13 cellular contexts compared by ENCODE assay signal in genomic region chr1:156667610-156667967, GRCh38. TPM values are rescaled to one million over a fixed set of nuclear protein-coding genes. Genes with fewer than 3 reads are reported as not detected.
A peak's percentile ranks its signal among the peaks of the same experiment; 100 is the strongest.
DNase-seq lines count a peak whose midpoint lies in the region; ATAC-seq and TF ChIP-seq lines count a peak whose summit lies in the region.
"Had no signal": no experiment of that assay in that cellular context is flagged by ENCODE, and none has a peak within 500 bp of the region (broad histone marks: within the 10 kb centered on the region; RNA-seq: fewer than 3 reads in every experiment).

No MANE protein-coding gene starts in this region.

- peaks cover 67% of the 10 kb centered on the region for H3K4me1 Mint-ChIP-seq in HFFc6 (ENCODE audit: low read depth)

- H3K27ac ChIP-seq in dorsolateral prefrontal cortex (peak overlapping the region in 58 of 59 donors; percentile 33 to 93 (median 85)), liver (ENCODE audit: low read depth in 1 of 2, low read length in 2 of 2) (peak overlapping the region; percentile 37 to 56), spleen (peak overlapping the region; percentile 74 to 87 (median 79))

- TF ChIP-seq CTCF in HFFc6 (IDR thresholded peaks at IDR 0.05) = no peak
- no peak for TF ChIP-seq CTCF in dorsolateral prefrontal cortex (IDR thresholded peaks at IDR 0.05 in 54 of 56, conservative IDR thresholded peaks at IDR 0.05 in 2 of 56; ENCODE audit: low read depth in 1 of 56, partially characterized antibody in 56 of 56)
- no peak for TF ChIP-seq CTCF in liver (IDR thresholded peaks at IDR 0.05; ENCODE audit: low read depth, low read length, missing input control)
- TF ChIP-seq CTCF in spleen (IDR thresholded peaks at IDR 0.05 in 8 of 11, conservative IDR thresholded peaks at IDR 0.05 in 3 of 11) = no peak
- TF ChIP-seq CTCF in GM10266 (IDR thresholded peaks at IDR 0.05; ENCODE audit: control insufficient read depth, insufficient read depth, low read depth, missing control alignments) = no peak

- no peaks in the 10 kb centered on the region for H3K9me3 Mint-ChIP-seq in HFFc6
- H3K9me3 Mint-ChIP-seq: stimulated activated naive CD8-positive, alpha-beta T cell treated with anti-CD3 and anti-CD28 coated beads, Interleukin-15, Interleukin-2, amounts not matched to agents 100 ng/mL and 50 ng/mL, for 24 hours had no signal

- TF ChIP-seq RAD21 in liver (IDR thresholded peaks at IDR 0.05) = no peak

- TF ChIP-seq POLR2A in spleen (IDR thresholded peaks at IDR 0.05) = no peak

- H3K27ac Mint-ChIP-seq in HFFc6 = peak overlapping the region; percentile 80
- H3K27ac Mint-ChIP-seq: stimulated activated naive CD8-positive, alpha-beta T cell treated with anti-CD3 and anti-CD28 coated beads, Interleukin-15, Interleukin-2, amounts not matched to agents 100 ng/mL and 50 ng/mL, for 24 hours had no signal

- no peaks in the 10 kb centered on the region for H3K9me3 ChIP-seq in liver (ENCODE audit: control insufficient read depth in 4 of 4, low read length in 3 of 4)
- no peaks in the 10 kb centered on the region for H3K9me3 ChIP-seq in spleen

- peaks cover 11% of the 10 kb centered on the region for H3K36me3 Mint-ChIP-seq in HFFc6 (ENCODE audit: low read depth)

- H3K36me3 ChIP-seq in liver (ENCODE audit: control insufficient read depth in 4 of 4, insufficient read depth in 3 of 4, low read depth in 1 of 4, low read length in 3 of 4) (no peaks in the 10 kb centered on the region), spleen (peaks cover 0 to 21% (median 0%) of the 10 kb centered on the region in 6 donors)

- no peak for DNase-seq in HFFc6
- DNase-seq in dorsolateral prefrontal cortex = peak in 6 of 10 donors; percentile 43 to 70 (median 53)
- no peak for DNase-seq in spleen
- no peak for DNase-seq in SHP77 (lab: John Stamatoyannopoulos, UW)
- no peak for DNase-seq in GM10266 (ENCODE audit: extremely low spot score)
- DNase-seq in activated CD8-positive, alpha-beta memory T cell treated with anti-CD3 and anti-CD28 coated beads for 24 hours = no peak
- DNase-seq: NCI-H526 treated with DMSO at 0.1 percent for 48 hours had no signal

- H3K4me1 ChIP-seq in liver (ENCODE audit: control insufficient read depth in 4 of 4, insufficient read depth in 4 of 4, low read length in 3 of 4) = peaks cover 0 to 12% (median 3%) of the 10 kb centered on the region in 4 donors
- peaks cover 36 to 96% (median 76%) of the 10 kb centered on the region in 6 donors for H3K4me1 ChIP-seq in spleen

- 81% methylated on average over 5 of the region's 5 CpGs for WGBS in liver
- WGBS in spleen, 5 donors = 45 to 92% (median 66%) methylated on average over 5 of the region's 5 CpGs

- no peak overlapping the region for H3K4me3 Mint-ChIP-seq in HFFc6
- H3K4me3 Mint-ChIP-seq: stimulated activated naive CD8-positive, alpha-beta T cell treated with anti-CD3 and anti-CD28 coated beads, Interleukin-15, Interleukin-2, amounts not matched to agents 100 ng/mL and 50 ng/mL, for 24 hours had no signal

- no peak overlapping the region for H3K9ac ChIP-seq in liver (ENCODE audit: low read depth in 1 of 2, low read length in 2 of 2)

- H3K27me3 ChIP-seq in dorsolateral prefrontal cortex = no peaks in the 10 kb centered on the region
- H3K27me3 ChIP-seq in liver (ENCODE audit: control insufficient read depth in 4 of 4, insufficient read depth in 4 of 4, low read length in 3 of 4) = peaks cover 0 to 2% (median 0%) of the 10 kb centered on the region in 4 donors
- peaks cover 0 to 7% (median 0%) of the 10 kb centered on the region in 7 donors for H3K27me3 ChIP-seq in spleen (replicated peaks in 1 of 7)

- intact Hi-C loops in dorsolateral prefrontal cortex (cut with DNase I) (no loop called here), spleen (cut with DNase I; ENCODE audit: low total_unique reads) (no loop called here)

- ATAC-seq in activated CD4-positive, CD25-positive, alpha-beta regulatory T cell treated with anti-CD3 and anti-CD28 coated beads, Interleukin-2, amount 50 U/mL, for 24 hours = no peak

- no peak overlapping the region for H3K4me3 ChIP-seq in dorsolateral prefrontal cortex
- H3K4me3 ChIP-seq in liver (ENCODE audit: low read depth in 1 of 3, low read length in 3 of 3) = no peak overlapping the region
- H3K4me3 ChIP-seq in spleen = no peak overlapping the region

- peaks cover 1% of the 10 kb centered on the region for H3K27me3 Mint-ChIP-seq in HFFc6 (ENCODE audit: insufficient read depth)

TF ChIP-seq in liver, 16 proteins besides CTCF, POLR2A, EP300 and RAD21:
- TF ChIP-seq SP1 (IDR thresholded peaks at IDR 0.05) = no peak
- no peak for TF ChIP-seq HNF4A (conservative IDR thresholded peaks at IDR 0.05)
- no peak for TF ChIP-seq FOXA2 (IDR thresholded peaks at IDR 0.05)
- no peak for TF ChIP-seq HNF4G (IDR thresholded peaks at IDR 0.05)
- TF ChIP-seq GABPA (IDR thresholded peaks at IDR 0.05 in 1 of 2, conservative IDR thresholded peaks at IDR 0.05 in 1 of 2) = no peak
- TF ChIP-seq FOXA1 (IDR thresholded peaks at IDR 0.05) = no peak
- no peak for TF ChIP-seq JUND (IDR thresholded peaks at IDR 0.05)
TF ChIP-seq in liver: peak in this region for 0.

RNA-seq across cellular contexts. Expression of gene NES, which starts 9.6 kb away (rescaled TPM):
- 100 to 1,000 TPM; 106 to 126 (median 116) TPM for total RNA-seq in HFFc6 (2021; fragmentation: NEBNext Ultra II Directional; extraction: Animal tissue kit (Norgen Biotek cat#: 25700))
- total RNA-seq in dorsolateral prefrontal cortex (10 to 100 TPM in 116 of 120 experiments, 1 to 10 TPM in 4; 6.0 to 31.4 (median 15.6) TPM), liver (1 to 10 TPM; 1.4 to 2.5 TPM), spleen (100 to 1,000 TPM in 2 of 7 donors, 10 to 100 TPM in 5; 36.0 to 146 (median 58.3) TPM)
- polyA plus RNA-seq in liver (1 to 10 TPM in 1 of 2 donors, under 1 TPM in 1; 0.15 to 3.1 TPM), spleen (10 to 100 TPM in 1 of 3 donors, 1 to 10 TPM in 2; 4.3 to 39.5 (median 6.7) TPM)

RNA-seq across cellular contexts. Expression of gene BCAN, which starts 25.7 kb away (rescaled TPM):
- not detected for total RNA-seq in HFFc6 (2021; fragmentation: NEBNext Ultra II Directional; extraction: Animal tissue kit (Norgen Biotek cat#: 25700))
- total RNA-seq in dorsolateral prefrontal cortex (100 to 1,000 TPM in 103 of 120 experiments, 10 to 100 TPM in 17; 56.3 to 240 (median 123) TPM), liver (not detected), spleen (not detected)
- polyA plus RNA-seq in liver (under 1 TPM in 1 of 2 donors, not detected in 1; 0.02 TPM), spleen (under 1 TPM in 2 of 3 donors, not detected in 1; 0.10 to 0.11 TPM)
- total RNA-seq: epithelial cell of proximal tubule; lung microvascular endothelial cell; T-helper 1 cell treated with Interleukin-12 subunit alpha and Interleukin-12 subunit beta and Interleukin-4 antibody, amounts not matched to agents 30 ng/mL and 1 ng/mL, for 36 hours had no signal

RNA-seq across cellular contexts. Expression of gene CRABP2, which starts 37.8 kb away (rescaled TPM):
- total RNA-seq in HFFc6 (2021; fragmentation: NEBNext Ultra II Directional; extraction: Animal tissue kit (Norgen Biotek cat#: 25700)) = 10 to 100 TPM; 55.9 to 70.4 (median 59.2) TPM
- total RNA-seq in dorsolateral prefrontal cortex (10 to 100 TPM in 47 of 120 experiments, 1 to 10 TPM in 73; 1.8 to 25.0 (median 9.2) TPM), liver (under 1 TPM in 1 of 2 donors, not detected in 1; 0.14 TPM), spleen (10 to 100 TPM in 1 of 7 donors, 1 to 10 TPM in 6; 1.2 to 13.1 (median 3.8) TPM)
- polyA plus RNA-seq in liver (under 1 TPM in 1 of 2 donors, not detected in 1; 0.22 TPM), spleen (1 to 10 TPM; 1.2 to 5.3 (median 1.8) TPM)
- total RNA-seq: lung microvascular endothelial cell had no signal

RNA-seq across cellular contexts. Expression of gene HAPLN2, which starts 48.4 kb away (rescaled TPM):
- total RNA-seq in HFFc6 (2021; fragmentation: NEBNext Ultra II Directional; extraction: Animal tissue kit (Norgen Biotek cat#: 25700)) = not detected
- 100 to 1,000 TPM in 85 of 120 experiments, 10 to 100 TPM in 35; 30.2 to 650 (median 143) TPM for total RNA-seq in dorsolateral prefrontal cortex
- total RNA-seq in liver = under 1 TPM in 1 of 2 donors, not detected in 1; 0.08 TPM
- under 1 TPM in 1 of 2 donors, not detected in 1; 0.03 TPM for polyA plus RNA-seq in liver
- 1 to 10 TPM in 1 of 7 donors, under 1 TPM in 2, not detected in 4; 0.20 to 1.1 (median 0.46) TPM for total RNA-seq in spleen
- polyA plus RNA-seq in spleen = under 1 TPM; 0.22 to 0.80 (median 0.27) TPM
- total RNA-seq: epithelial cell of proximal tubule; lung microvascular endothelial cell; T-helper 1 cell treated with Interleukin-12 subunit alpha and Interleukin-12 subunit beta and Interleukin-4 antibody, amounts not matched to agents 30 ng/mL and 1 ng/mL, for 36 hours had no signal

Comparison
In these comparisons a context has a peak if more than half of its experiments do, and no peak if none do; other contexts are left out.
1. DNase-seq: peak in dorsolateral prefrontal cortex (6 of 10); none in HFFc6 (single experiment), spleen (single experiment), SHP77 (0 of 2), GM10266 (single experiment) and activated CD8-positive, alpha-beta memory T cell treated with anti-CD3 and anti-CD28 coated beads for 24 hours (single experiment).
2. RNA of gene BCAN, which starts 25.7 kb away (total RNA-seq): 56.3 to 240 TPM in dorsolateral prefrontal cortex; not detected in HFFc6, not detected in liver and not detected in spleen; every median in the first group is over 10 times any median in the second.
3. Peak in every context shown above with its lines, with median percentiles within 50 percentile points of each other: H3K27ac ChIP-seq.